In the genomic region with DNA sequence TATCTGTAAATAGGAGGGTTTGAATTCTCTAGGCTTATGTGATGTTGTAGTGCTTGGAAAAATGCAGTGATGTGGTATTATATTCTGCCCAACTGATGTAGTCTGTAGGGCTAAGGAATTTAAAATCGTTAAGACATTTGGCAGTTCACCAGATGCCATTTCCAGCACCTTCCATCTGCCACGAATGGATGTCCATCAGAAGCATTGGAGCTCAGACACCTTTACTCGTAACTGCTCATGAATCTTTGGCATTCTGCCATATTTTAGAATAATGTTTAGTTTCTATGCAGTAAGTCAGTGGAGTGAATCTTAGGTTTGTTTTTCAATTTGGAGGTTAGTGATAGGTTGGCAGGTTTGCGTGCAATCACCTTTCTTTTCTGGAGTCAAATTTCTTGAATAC, we compare ENCODE assay signal across 15 cellular contexts. TPM values are rescaled to one million over a fixed set of nuclear protein-coding genes. Genes with fewer than 3 reads are reported as not detected.
DNase-seq lines count a peak whose midpoint lies in the region; ATAC-seq and TF ChIP-seq lines count a peak whose summit lies in the region.
"Had no signal": no experiment of that assay in that cellular context is flagged by ENCODE, and none has a peak within 500 bp of the region (broad histone marks: within the 10 kb centered on the region; RNA-seq: fewer than 3 reads in every experiment).

No MANE protein-coding gene starts in this region.

- no peak overlapping the region for H2AFZ ChIP-seq in smooth muscle cell (ENCODE audit: low read depth)

- TF ChIP-seq CTCF in smooth muscle cell (IDR thresholded peaks at IDR 0.05; ENCODE audit: borderline replicate concordance, insufficient read depth, poor library complexity, severe bottlenecking) (no peak), sigmoid colon (IDR thresholded peaks at IDR 0.05) (no peak)

- H3K27ac ChIP-seq in smooth muscle cell (ENCODE audit: low read depth) (peak overlapping the region; percentile 99), sigmoid colon (peak overlapping the region in 1 of 4 donors; percentile 74)
- H3K27ac ChIP-seq: KMS-11 had no signal

- H3K36me3 ChIP-seq in smooth muscle cell (ENCODE audit: low read depth) (no peaks in the 10 kb centered on the region), sigmoid colon (no peaks in the 10 kb centered on the region)

- peaks cover 61% of the 10 kb centered on the region for H3K4me1 Mint-ChIP-seq in activated T-cell treated with anti-CD3 and anti-CD28 coated beads, Interleukin-2, amount 50 U/mL, for 72 hours (ENCODE audit: low read depth)

- no peaks in the 10 kb centered on the region for H3K27me3 Mint-ChIP-seq in activated T-cell treated with anti-CD3 and anti-CD28 coated beads, Interleukin-2, amount 50 U/mL, for 72 hours (ENCODE audit: low read depth)

- peaks cover 6% of the 10 kb centered on the region for H4K20me1 ChIP-seq in smooth muscle cell (ENCODE audit: low read depth)

- TF ChIP-seq EP300 in sigmoid colon (IDR thresholded peaks at IDR 0.05): no peak

- H3K4me3 ChIP-seq in smooth muscle cell: no peak overlapping the region
- no peak overlapping the region for H3K4me3 ChIP-seq in sigmoid colon

- WGBS in smooth muscle cell (ENCODE audit: low lambda C conversion rate): 69% methylated on average over 4 of the region's 4 CpGs
- 66 to 76% methylated on average over 4 of the region's 4 CpGs for WGBS in sigmoid colon, 2 donors

- H3K9ac ChIP-seq in smooth muscle cell (ENCODE audit: low read depth): no peak overlapping the region
- H3K9ac ChIP-seq: KMS-11 had no signal

- H3K4me3 Mint-ChIP-seq in activated T-cell treated with anti-CD3 and anti-CD28 coated beads, Interleukin-2, amount 50 U/mL, for 72 hours: peak overlapping the region; percentile 22 to 93

- peaks cover 17% of the 10 kb centered on the region for H3K79me2 ChIP-seq in smooth muscle cell (ENCODE audit: low read depth)

- no peaks in the 10 kb centered on the region for H3F3A ChIP-seq in smooth muscle cell (ENCODE audit: low read depth)

- TF ChIP-seq POLR2A in sigmoid colon (IDR thresholded peaks at IDR 0.05): no peak

- no peaks in the 10 kb centered on the region for H3K9me3 Mint-ChIP-seq in activated T-cell treated with anti-CD3 and anti-CD28 coated beads, Interleukin-2, amount 50 U/mL, for 72 hours

- intact Hi-C loops in sigmoid colon (cut with DNase I): no loop called here

- no peak for ATAC-seq in activated T-cell treated with anti-CD3 and anti-CD28 coated beads, Interleukin-2, amount 50 U/mL, for 72 hours (replicated peaks in 1 of 2)

- H3K4me1 ChIP-seq in smooth muscle cell (ENCODE audit: low read depth): peaks cover 19% of the 10 kb centered on the region
- peaks cover 0 to 21% (median 18%) of the 10 kb centered on the region in 4 donors for H3K4me1 ChIP-seq in sigmoid colon

- H3K9me3 ChIP-seq in smooth muscle cell (replicated peaks; ENCODE audit: low read depth) (no peaks in the 10 kb centered on the region), sigmoid colon (no peaks in the 10 kb centered on the region)

- no peaks in the 10 kb centered on the region for H3K27me3 ChIP-seq in smooth muscle cell (ENCODE audit: low read depth)
- H3K27me3 ChIP-seq in sigmoid colon: no peaks in the 10 kb centered on the region

- no peak overlapping the region for H3K4me2 ChIP-seq in smooth muscle cell
- H3K4me2 ChIP-seq: KMS-11 had no signal

- DNase-seq in activated T-cell treated with anti-CD3 and anti-CD28 coated beads, Interleukin-2, amount 50 U/mL, for 72 hours: no peak
- DNase-seq in activated T-cell treated with anti-CD3 and anti-CD28 coated beads, Interleukin-2, amount 50 U/mL, for 1 hour: no peak
- DNase-seq in M059J (ENCODE audit: low read depth) (peak; percentile 47), astrocyte of the hippocampus (ENCODE audit: low read depth, low spot score) (peak; percentile 61), smooth muscle cell (lab: John Stamatoyannopoulos, UW; ENCODE audit: unreplicated experiment) (no peak), sigmoid colon (no peak), NOMO-1 treated with DMSO at 0.1 percent for 48 hours (lab: John Stamatoyannopoulos, UW; ENCODE audit: unreplicated experiment) (no peak), NCI-H226 (no peak)
- DNase-seq: aorta; effector CD4-positive, alpha-beta T cell; foreskin fibroblast; NCI-H2029 treated with DMSO at 0.1 percent for 48 hours; stimulated activated CD4-positive, alpha-beta T cell treated with anti-CD3 and anti-CD28 coated beads, Interleukin-4, amount 100 ng/mL, for 24 hours; T1000 had no signal

- peak overlapping the region; percentile 52 for H3K27ac Mint-ChIP-seq in activated T-cell treated with anti-CD3 and anti-CD28 coated beads, Interleukin-2, amount 50 U/mL, for 72 hours

- H3K36me3 Mint-ChIP-seq in activated T-cell treated with anti-CD3 and anti-CD28 coated beads, Interleukin-2, amount 50 U/mL, for 72 hours (ENCODE audit: insufficient read depth in 2 of 2): peaks cover 16 to 22% of the 10 kb centered on the region in 2 donors

RNA-seq across cellular contexts. Expression of gene SYTL3, which starts 2.4 kb away (rescaled TPM):
- total RNA-seq in activated T-cell treated with anti-CD3 and anti-CD28 coated beads, Interleukin-2, amount 50 U/mL, for 72 hours: 100 to 1,000 TPM; 267 to 353 TPM
- 3.3 and 7.7 TPM in 2 replicates for total RNA-seq in M059J (2014; rRNA removed; shearing (Covaris generic))
- total RNA-seq in smooth muscle cell (0.13 and 1.3 TPM in 2 replicates), sigmoid colon (1 to 10 TPM; 3.1 to 4.3 (median 3.6) TPM)
- polyA plus RNA-seq in smooth muscle cell (1.2 and 1.3 TPM in 2 replicates), sigmoid colon (1 to 10 TPM; 1.6 to 6.9 (median 1.8) TPM)

RNA-seq across cellular contexts. Expression of gene DYNLT1, which starts 3.0 kb away (rescaled TPM):
- total RNA-seq in activated T-cell treated with anti-CD3 and anti-CD28 coated beads, Interleukin-2, amount 50 U/mL, for 72 hours: 100 to 1,000 TPM; 111 to 127 TPM
- 276 and 290 TPM in 2 replicates for total RNA-seq in M059J (2014; rRNA removed; shearing (Covaris generic))
- 127 and 129 TPM in 2 replicates for total RNA-seq in smooth muscle cell
- polyA plus RNA-seq in smooth muscle cell: 225 and 286 TPM in 2 replicates
- total RNA-seq in sigmoid colon: 100 to 1,000 TPM in 3 of 4 donors, 10 to 100 TPM in 1; 68.7 to 118 (median 105) TPM
- polyA plus RNA-seq in sigmoid colon: 100 to 1,000 TPM; 231 to 457 (median 332) TPM

Comparison
In these comparisons a context has a peak if more than half of its experiments do, and no peak if none do; other contexts are left out.
1. DNase-seq: peak in M059J (single experiment) and astrocyte of the hippocampus (single experiment); none in activated T-cell treated with anti-CD3 and anti-CD28 coated beads, Interleukin-2, amount 50 U/mL, for 72 hours (0 of 2), activated T-cell treated with anti-CD3 and anti-CD28 coated beads, Interleukin-2, amount 50 U/mL, for 1 hour (single experiment), smooth muscle cell (single experiment), sigmoid colon (single experiment), NOMO-1 treated with DMSO at 0.1 percent for 48 hours (single experiment) and NCI-H226 (single experiment).
2. RNA of gene SYTL3, which starts 2.4 kb away (total RNA-seq): 267 to 353 TPM in activated T-cell treated with anti-CD3 and anti-CD28 coated beads, Interleukin-2, amount 50 U/mL, for 72 hours; 3.3 to 7.7 TPM in M059J, 3.1 to 4.3 TPM in sigmoid colon and 0.13 to 1.3 TPM in smooth muscle cell; every median in the first group is over 10 times any median in the second.